ENCODE assay signal across 19 cellular contexts in the genomic region with DNA sequence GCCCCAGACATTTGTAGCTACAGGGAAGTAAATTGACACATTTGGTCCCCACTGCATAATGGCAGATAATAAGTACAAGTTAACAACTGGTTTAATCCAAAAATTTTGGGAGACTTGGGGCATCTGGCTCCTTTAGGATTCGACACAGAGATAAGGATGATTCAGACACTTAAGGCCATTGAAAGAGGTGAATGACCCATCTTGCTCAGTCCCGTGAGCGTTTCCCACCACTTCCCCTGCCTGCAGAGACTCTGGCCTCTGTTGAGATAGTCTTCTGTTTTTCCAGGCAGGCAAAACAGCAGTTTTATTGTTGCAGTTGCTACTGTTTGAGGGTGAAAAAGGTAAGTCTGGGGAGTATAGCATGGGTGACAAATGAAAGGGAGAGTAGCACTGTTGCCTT.
"Had no signal": no experiment of that assay in that cellular context is flagged by ENCODE, and none has a peak within 500 bp of the region (broad histone marks: within the 10 kb centered on the region; RNA-seq: fewer than 3 reads in every experiment).

No MANE protein-coding gene starts in this region.

- H3K27me3 ChIP-seq: breast epithelium, hepatocyte, left lung, neutrophil had no signal

- H3K27ac Mint-ChIP-seq: activated T-helper 17 cell treated with anti-CD3 and anti-CD28 coated beads, Interleukin-2, amount 50 U/mL, for 72 hours; endodermal cell; natural killer cell; T-helper 2 cell treated with Interferon-gamma antibody and Interleukin-4, amounts not matched to agents 5 μg/mL and 100 μg/mL, for 36 hours had no signal

- H3K4me1 ChIP-seq: breast epithelium, parathyroid adenoma had no signal

- H3K36me3 ChIP-seq: neutrophil had no signal

- H3K27me3 Mint-ChIP-seq: activated T-helper 17 cell treated with anti-CD3 and anti-CD28 coated beads, Interleukin-2, amount 50 U/mL, for 72 hours; stimulated activated naive CD8-positive, alpha-beta T cell treated with anti-CD3 and anti-CD28 coated beads, Interleukin-15, amount 100 ng/mL, for 72 hours had no signal

- H3K9me3 Mint-ChIP-seq: activated T-helper 17 cell treated with anti-CD3 and anti-CD28 coated beads, Interleukin-2, amount 50 U/mL, for 72 hours; natural killer cell; stimulated activated naive CD8-positive, alpha-beta T cell treated with anti-CD3 and anti-CD28 coated beads, Interleukin-15, amount 100 ng/mL, for 72 hours; T-helper 2 cell treated with Interferon-gamma antibody and Interleukin-4, amounts not matched to agents 5 μg/mL and 100 μg/mL, for 36 hours had no signal

- DNase-seq: activated CD4-positive, alpha-beta T cell treated with anti-CD3 and anti-CD28 coated beads for 1 hour; activated CD4-positive, alpha-beta T cell treated with anti-CD3 and anti-CD28 coated beads, Interleukin-2, amount 50 U/mL, for 4 hours; activated naive CD4-positive, alpha-beta T cell treated with Interleukin-2 at 50 U/mL for 16 hours; activated T-cell treated with anti-CD3 and anti-CD28 coated beads for 4 hours; aorta; cerebellar nuclear complex; endodermal cell; left lung; natural killer cell; stimulated activated CD4-positive, alpha-beta T cell treated with anti-CD3 and anti-CD28 coated beads, Interleukin-1b, Interleukin-23, amount 100 ng/mL, for 48 hours; stimulated activated naive CD8-positive, alpha-beta T cell treated with anti-CD3 and anti-CD28 coated beads, Interleukin-15, amount 100 ng/mL, for 72 hours had no signal

- H3K9me3 ChIP-seq: neutrophil, thoracic aorta had no signal

- H3K27ac ChIP-seq: breast epithelium, hepatocyte, left lung, neutrophil, parathyroid adenoma, thoracic aorta had no signal

- FAIRE-seq: keratinocyte had no signal

- H3K9ac ChIP-seq: parathyroid adenoma had no signal

- H3K4me1 Mint-ChIP-seq: activated T-helper 17 cell treated with anti-CD3 and anti-CD28 coated beads, Interleukin-2, amount 50 U/mL, for 72 hours had no signal

- H3K4me2 ChIP-seq: hepatocyte had no signal

- H3K4me3 Mint-ChIP-seq: activated T-helper 17 cell treated with anti-CD3 and anti-CD28 coated beads, Interleukin-2, amount 50 U/mL, for 72 hours; endodermal cell; natural killer cell; stimulated activated naive CD8-positive, alpha-beta T cell treated with anti-CD3 and anti-CD28 coated beads, Interleukin-15, amount 100 ng/mL, for 72 hours; T-helper 2 cell treated with Interferon-gamma antibody and Interleukin-4, amounts not matched to agents 5 μg/mL and 100 μg/mL, for 36 hours had no signal

- H2AFZ ChIP-seq: hepatocyte, parathyroid adenoma had no signal

- H3K36me3 Mint-ChIP-seq: natural killer cell had no signal

- H3K4me3 ChIP-seq: breast epithelium, hepatocyte, left lung, thoracic aorta had no signal
